In genomic region chr4:175776217-175776616, GRCh38 we compare ENCODE assay signal across 1 cellular context.
A peak's percentile ranks its signal among the peaks of the same experiment; 100 is the strongest.
TF ChIP-seq lines count a peak whose summit lies in the region.

No MANE protein-coding gene starts in this region.

TF ChIP-seq in H1, 55 proteins besides CTCF, POLR2A, EP300 and RAD21:
- TF ChIP-seq ATF3 (IDR thresholded peaks at IDR 0.05; ENCODE audit: insufficient read depth, low read depth, low read length) (no peak), GABPA (IDR thresholded peaks at IDR 0.05; ENCODE audit: borderline replicate concordance, insufficient read depth, low read length) (no peak), SIRT6 (IDR thresholded peaks at IDR 0.05; ENCODE audit: low read length) (no peak), YY1 (IDR thresholded peaks at IDR 0.05; ENCODE audit: low read depth, low read length) (no peak), MAX (IDR thresholded peaks at IDR 0.05) (0 out of 2 replicates have a peak, but pooled peaks have one; percentile 11), SP1 (IDR thresholded peaks at IDR 0.05; ENCODE audit: low read depth, low read length) (no peak), JUND (IDR thresholded peaks at IDR 0.05; ENCODE audit: low read length) (no peak), CBX5 (IDR thresholded peaks at IDR 0.05; ENCODE audit: low read depth, low read length) (no peak), E2F6 (IDR thresholded peaks at IDR 0.05) (no peak), GTF2F1 (IDR thresholded peaks at IDR 0.05; ENCODE audit: borderline replicate concordance, low read depth, low read length) (no peak), CHD2 (IDR thresholded peaks at IDR 0.05; ENCODE audit: low read length) (no peak), SAP30 (IDR thresholded peaks at IDR 0.05; ENCODE audit: insufficient read depth, insufficient replicate concordance, low read length) (no peak), CBX8 (IDR thresholded peaks at IDR 0.05; ENCODE audit: borderline replicate concordance, low read depth, low read length) (no peak), CHD7 (IDR thresholded peaks at IDR 0.05; ENCODE audit: insufficient replicate concordance, low read length) (no peak), RXRA (IDR thresholded peaks at IDR 0.05; ENCODE audit: insufficient read depth, low read depth, low read length) (no peak), NANOG (IDR thresholded peaks at IDR 0.05; ENCODE audit: insufficient read depth, low read depth, low read length, poor library complexity, severe bottlenecking) (no peak), NRF1 (IDR thresholded peaks at IDR 0.05; ENCODE audit: low read depth, low read length) (no peak), TCF12 (IDR thresholded peaks at IDR 0.05; ENCODE audit: low read depth, low read length) (no peak), RFX5 (IDR thresholded peaks at IDR 0.05; ENCODE audit: borderline replicate concordance, low read depth, low read length) (no peak), RNF2 (IDR thresholded peaks at IDR 0.05; ENCODE audit: borderline replicate concordance, low read depth, low read length, missing control alignments, poor library complexity, severe bottlenecking) (no peak), SIN3A (conservative IDR thresholded peaks at IDR 0.05 in 1 of 2, IDR thresholded peaks at IDR 0.05 in 1 of 2; ENCODE audit: low read depth in 1 of 2, low read length in 2 of 2) (0 out of 4 replicates have a peak, but pooled peaks of 1 of the 2 experiments have one; percentile 27), MAFK (IDR thresholded peaks at IDR 0.05; ENCODE audit: low read depth, low read length) (peak; percentile 47; the same call in 1 of the 2 replicates), KDM5A (IDR thresholded peaks at IDR 0.05; ENCODE audit: low read length) (no peak)
TF ChIP-seq in H1: peak in this region for 3.
